ENCODE assay signal across 9 cellular contexts in genomic region chr2:143451622-143452021, GRCh38.
A peak's percentile ranks its signal among the peaks of the same experiment; 100 is the strongest.
DNase-seq lines count a peak whose midpoint lies in the region; ATAC-seq and TF ChIP-seq lines count a peak whose summit lies in the region.
"Had no signal": no experiment of that assay in that cellular context is flagged by ENCODE, and none has a peak within 500 bp of the region (broad histone marks: within the 10 kb centered on the region; RNA-seq: fewer than 3 reads in every experiment).

No MANE protein-coding gene starts in this region.

- no peak for TF ChIP-seq CTCF in coronary artery (IDR thresholded peaks at IDR 0.05)

- intact Hi-C loops in Right ventricle myocardium inferior (cut with DNase I), result no loop called here
- intact Hi-C loops in activated T-helper 2 cell treated with anti-CD3 and anti-CD28 coated beads, Interferon-gamma antibody, Interleukin-2, Interleukin-4, amounts not matched to agents 10 μg/mL and 5 μg/mL and 100 μg/mL, durations not matched to agents 14 hours and 24 hours and 36 hours (cut with micrococcal nuclease), result no loop called here

- H3K4me1 Mint-ChIP-seq in activated T-helper 2 cell treated with anti-CD3 and anti-CD28 coated beads, Interferon-gamma antibody, Interleukin-2, Interleukin-4, amounts not matched to agents 10 μg/mL and 5 μg/mL and 100 μg/mL, durations not matched to agents 14 hours and 24 hours and 36 hours (ENCODE audit: low read depth), result peaks cover 22% of the 10 kb centered on the region

- peaks cover 30% of the 10 kb centered on the region for H3K36me3 Mint-ChIP-seq in activated T-helper 2 cell treated with anti-CD3 and anti-CD28 coated beads, Interferon-gamma antibody, Interleukin-2, Interleukin-4, amounts not matched to agents 10 μg/mL and 5 μg/mL and 100 μg/mL, durations not matched to agents 14 hours and 24 hours and 36 hours (ENCODE audit: low read depth)

- H3K27ac ChIP-seq in epithelial cell of prostate (no peak overlapping the region), coronary artery (no peak overlapping the region)
- H3K27ac ChIP-seq: cardiac muscle cell had no signal

- no peak overlapping the region for H3K27ac Mint-ChIP-seq in activated T-helper 2 cell treated with anti-CD3 and anti-CD28 coated beads, Interferon-gamma antibody, Interleukin-2, Interleukin-4, amounts not matched to agents 10 μg/mL and 5 μg/mL and 100 μg/mL, durations not matched to agents 14 hours and 24 hours and 36 hours

- H3K27me3 Mint-ChIP-seq in activated T-helper 2 cell treated with anti-CD3 and anti-CD28 coated beads, Interferon-gamma antibody, Interleukin-2, Interleukin-4, amounts not matched to agents 10 μg/mL and 5 μg/mL and 100 μg/mL, durations not matched to agents 14 hours and 24 hours and 36 hours (ENCODE audit: low read depth), result no peaks in the 10 kb centered on the region

- no peak overlapping the region for H3K4me3 ChIP-seq in coronary artery
- H3K4me3 ChIP-seq: cardiac muscle cell had no signal

- ATAC-seq in GM21381 (IDR thresholded peaks at IDR 0.05; ENCODE audit: unreplicated experiment), result peak; percentile 75
- peak; percentile 71 for ATAC-seq in HG03571 (IDR thresholded peaks at IDR 0.05; ENCODE audit: unreplicated experiment)
- ATAC-seq in Right ventricle myocardium inferior, result no peak

- H3K4me3 Mint-ChIP-seq in activated T-helper 2 cell treated with anti-CD3 and anti-CD28 coated beads, Interferon-gamma antibody, Interleukin-2, Interleukin-4, amounts not matched to agents 10 μg/mL and 5 μg/mL and 100 μg/mL, durations not matched to agents 14 hours and 24 hours and 36 hours (ENCODE audit: low read depth), result no peak overlapping the region

- DNase-seq in DMS79 (lab: John Stamatoyannopoulos, UW) (peak; percentile 3), epithelial cell of prostate (ENCODE audit: low read depth, low spot score) (peak; percentile 16), Right ventricle myocardium inferior (ENCODE audit: missing footprints) (no peak), coronary artery (ENCODE audit: low spot score) (no peak), GM19240 (ENCODE audit: insufficient read length, low spot score) (no peak)
- no peak for DNase-seq in activated T-helper 2 cell treated with anti-CD3 and anti-CD28 coated beads, Interferon-gamma antibody, Interleukin-2, Interleukin-4, amounts not matched to agents 10 μg/mL and 5 μg/mL and 100 μg/mL, durations not matched to agents 14 hours and 24 hours and 36 hours (ENCODE audit: low spot score)

- no peaks in the 10 kb centered on the region for H3K9me3 Mint-ChIP-seq in activated T-helper 2 cell treated with anti-CD3 and anti-CD28 coated beads, Interferon-gamma antibody, Interleukin-2, Interleukin-4, amounts not matched to agents 10 μg/mL and 5 μg/mL and 100 μg/mL, durations not matched to agents 14 hours and 24 hours and 36 hours

Comparison
In these comparisons a context has a peak if more than half of its experiments do, and no peak if none do; other contexts are left out.
1. DNase-seq: peak in DMS79 (single experiment) and epithelial cell of prostate (single experiment); none in Right ventricle myocardium inferior (single experiment), coronary artery (single experiment), GM19240 (single experiment) and activated T-helper 2 cell treated with anti-CD3 and anti-CD28 coated beads, Interferon-gamma antibody, Interleukin-2, Interleukin-4, amounts not matched to agents 10 μg/mL and 5 μg/mL and 100 μg/mL, durations not matched to agents 14 hours and 24 hours and 36 hours (single experiment).